Comparison of ENCODE assay signal across 8 cellular contexts in the genomic region with DNA sequence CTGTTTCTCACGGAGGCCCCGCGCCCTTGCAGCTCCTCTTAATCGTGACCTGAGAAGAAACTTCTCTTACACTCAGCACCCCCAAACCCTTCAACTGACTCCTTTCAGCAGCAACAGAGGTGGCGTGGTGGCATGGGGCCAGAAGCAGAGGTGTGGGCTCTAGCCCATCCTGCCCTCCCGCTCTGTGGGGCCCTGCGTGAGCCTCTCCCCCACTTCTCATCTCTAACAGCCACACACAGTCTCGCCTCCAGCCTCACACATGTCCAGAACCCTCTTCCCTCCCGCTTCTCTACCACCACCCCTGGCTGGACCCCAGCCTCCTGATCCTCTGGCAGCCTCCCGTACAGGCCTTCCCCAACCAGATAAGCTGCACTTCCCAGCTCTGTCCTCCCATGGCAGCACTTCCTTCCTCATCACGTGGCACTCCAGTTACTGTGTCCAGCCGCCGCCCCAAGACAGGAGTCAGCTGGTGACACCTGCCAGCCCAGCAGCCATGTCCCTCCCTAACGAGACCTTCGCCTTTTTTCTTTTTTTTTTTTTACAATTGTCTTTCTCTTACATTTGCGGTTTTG. TPM values are rescaled to one million over a fixed set of nuclear protein-coding genes. Genes with fewer than 3 reads are reported as not detected.
A peak's percentile ranks its signal among the peaks of the same experiment; 100 is the strongest.
DNase-seq lines count a peak whose midpoint lies in the region; TF ChIP-seq lines count a peak whose summit lies in the region.

No MANE protein-coding gene starts in this region.

- no peaks in the 10 kb centered on the region for H3K9me3 Mint-ChIP-seq in activated naive CD4-positive, alpha-beta T cell treated with anti-CD3 and anti-CD28 coated beads, Interleukin-2, amount 50 U/mL, for 24 hours

- H3K4me1 Mint-ChIP-seq in activated naive CD4-positive, alpha-beta T cell treated with anti-CD3 and anti-CD28 coated beads, Interleukin-2, amount 50 U/mL, for 24 hours: peaks cover 92% of the 10 kb centered on the region

- H3K36me3 Mint-ChIP-seq in activated naive CD4-positive, alpha-beta T cell treated with anti-CD3 and anti-CD28 coated beads, Interleukin-2, amount 50 U/mL, for 24 hours: peaks cover 7% of the 10 kb centered on the region

- no peaks in the 10 kb centered on the region for H3K27me3 ChIP-seq in HL-60 (ENCODE audit: insufficient read depth, poor library complexity, severe bottlenecking)

- H3K27ac ChIP-seq in HL-60 (replicated peaks): peak overlapping the region; percentile 73

- no peak overlapping the region for H3K4me3 ChIP-seq in HL-60 (replicated peaks; ENCODE audit: insufficient read depth, low read length)

- no peak for TF ChIP-seq CTCF in HL-60 (IDR thresholded peaks at IDR 0.05; ENCODE audit: insufficient read depth, low read length)

- DNase-seq in NCI-H2029 (lab: John Stamatoyannopoulos, UW) (peak; percentile 24), NCI-H2029 treated with DMSO at 0.1 percent for 48 hours (lab: John Stamatoyannopoulos, UW) (no peak), HL-60 (ENCODE audit: low read depth in 1 of 2, low spot score in 1 of 2) (peak in 1 of 2 experiments; percentile 42), mesenteric fat pad (ENCODE audit: low spot score) (peak; percentile 72), SKM-1 treated with dmso at 0.1 percent for 144 hours (lab: John Stamatoyannopoulos, UW; ENCODE audit: unreplicated experiment) (no peak), NCI-H226 (no peak), H4 (ENCODE audit: low spot score) (no peak)

- peak overlapping the region; percentile 84 for H3K4me3 Mint-ChIP-seq in activated naive CD4-positive, alpha-beta T cell treated with anti-CD3 and anti-CD28 coated beads, Interleukin-2, amount 50 U/mL, for 24 hours

- H3K27me3 Mint-ChIP-seq in activated naive CD4-positive, alpha-beta T cell treated with anti-CD3 and anti-CD28 coated beads, Interleukin-2, amount 50 U/mL, for 24 hours: no peaks in the 10 kb centered on the region

- H3K27ac Mint-ChIP-seq in activated naive CD4-positive, alpha-beta T cell treated with anti-CD3 and anti-CD28 coated beads, Interleukin-2, amount 50 U/mL, for 24 hours: peak overlapping the region; percentile 100

RNA-seq across cellular contexts. Expression of a gene that starts 30.5 kb away (rescaled TPM):
- total RNA-seq in mesenteric fat pad: 39.6 TPM
- 49.4 and 52.6 TPM in 2 replicates for total RNA-seq in H4 (2014; rRNA removed; shearing (Covaris generic))

RNA-seq across cellular contexts. Expression of a gene that starts 34.8 kb away (rescaled TPM):
- total RNA-seq in mesenteric fat pad: 3.5 TPM
- total RNA-seq in H4 (2014; rRNA removed; shearing (Covaris generic)): 3.6 and 5.0 TPM in 2 replicates

Comparison
In these comparisons a context has a peak if more than half of its experiments do, and no peak if none do; other contexts are left out.
1. DNase-seq: peak in NCI-H2029 (single experiment) and mesenteric fat pad (single experiment); none in NCI-H2029 treated with DMSO at 0.1 percent for 48 hours (single experiment), SKM-1 treated with dmso at 0.1 percent for 144 hours (single experiment), NCI-H226 (single experiment) and H4 (single experiment).